20 cellular contexts compared by ENCODE assay signal in genomic region chr19:275000-275399, GRCh38.
"Had no signal": no experiment of that assay in that cellular context is flagged by ENCODE, and none has a peak within 500 bp of the region (broad histone marks: within the 10 kb centered on the region; RNA-seq: fewer than 3 reads in every experiment).

No MANE protein-coding gene starts in this region.

- H3K27ac ChIP-seq: coronary artery, dorsolateral prefrontal cortex, esophagus muscularis mucosa, foreskin keratinocyte, gastroesophageal sphincter, heart left ventricle, hepatocyte, left lung had no signal

- H3K4me2 ChIP-seq: hepatocyte had no signal

- H3K79me2 ChIP-seq: hepatocyte had no signal

- H3K4me1 ChIP-seq: esophagus muscularis mucosa, foreskin keratinocyte, gastroesophageal sphincter, heart left ventricle, left lung had no signal

- ATAC-seq: foreskin keratinocyte, gastroesophageal sphincter, heart left ventricle, left cardiac atrium, left lung, left ventricle myocardium superior had no signal

- H3K36me3 Mint-ChIP-seq: immature natural killer cell, memory B cell had no signal

- DNase-seq: dermis blood vessel endothelial cell; dorsolateral prefrontal cortex; effector CD4-positive, alpha-beta T cell; effector memory CD4-positive, alpha-beta T cell; foreskin keratinocyte; heart left ventricle; hypothalamus; immature natural killer cell; left cardiac atrium; left ventricle myocardium superior; mammary epithelial cell; mesendoderm; midbrain had no signal

- H3K9me3 Mint-ChIP-seq: immature natural killer cell had no signal

- H3K27me3 ChIP-seq: dorsolateral prefrontal cortex, foreskin keratinocyte, hepatocyte had no signal

- H3K4me3 Mint-ChIP-seq: immature natural killer cell, memory B cell had no signal

- H3K36me3 ChIP-seq: esophagus muscularis mucosa, gastroesophageal sphincter, heart left ventricle, left lung had no signal

- H3K27ac Mint-ChIP-seq: immature natural killer cell, memory B cell had no signal

- H3K9me3 ChIP-seq: esophagus muscularis mucosa, gastroesophageal sphincter, heart left ventricle, left lung had no signal

- H3K4me1 Mint-ChIP-seq: immature natural killer cell, memory B cell had no signal

- H3K4me3 ChIP-seq: coronary artery, dorsolateral prefrontal cortex, esophagus muscularis mucosa, gastroesophageal sphincter, heart left ventricle, hepatocyte, left lung, lung had no signal

- H2AFZ ChIP-seq: hepatocyte had no signal
